Comparison of ENCODE assay signal across 1 cellular context in the genomic region with DNA sequence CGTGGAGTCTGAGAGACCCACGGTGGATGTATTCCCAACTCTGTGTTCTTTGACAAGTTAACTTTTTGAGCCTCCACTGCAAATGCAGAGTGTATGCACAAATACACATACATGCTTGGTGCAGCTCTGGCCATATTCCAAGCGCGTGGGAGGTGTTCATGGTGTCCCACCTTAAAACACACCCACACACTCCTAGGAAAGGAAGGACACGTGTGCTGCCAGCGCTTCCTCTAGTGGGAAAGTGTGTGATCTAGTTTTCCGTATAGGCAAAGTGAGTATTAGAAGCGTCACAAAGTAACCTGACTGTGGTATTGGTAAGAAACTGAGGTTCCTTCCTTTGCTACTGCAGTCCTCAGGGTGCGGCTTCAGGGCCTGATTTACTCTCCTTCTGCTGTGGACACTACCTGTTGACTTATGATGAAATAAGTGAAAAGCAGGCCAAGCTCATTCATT.
A peak's percentile ranks its signal among the peaks of the same experiment; 100 is the strongest.
TF ChIP-seq lines count a peak whose summit lies in the region.

No MANE protein-coding gene starts in this region.

TF ChIP-seq in HepG2, 621 proteins besides CTCF, POLR2A, EP300 and RAD21:
- TF ChIP-seq ZNF432 (CRISPR knock-in tag; IDR thresholded peaks at IDR 0.05; ENCODE audit: borderline replicate concordance): 0 out of 2 replicates have a peak, but pooled peaks have one; percentile 27
- no peak for TF ChIP-seq TBP (CRISPR knock-in tag; IDR thresholded peaks at IDR 0.05)
- no peak for TF ChIP-seq JDP2 (CRISPR knock-in tag; IDR thresholded peaks at IDR 0.05; ENCODE audit: borderline replicate concordance)
- peak; percentile 35; the same call in 1 of the 2 replicates for TF ChIP-seq CEBPB (IDR thresholded peaks at IDR 0.05; ENCODE audit: borderline replicate concordance, low read depth, low read length)
